ENCODE assay signal across 9 cellular contexts in genomic region chr3:114863848-114864247, GRCh38.
DNase-seq lines count a peak whose midpoint lies in the region; ATAC-seq and TF ChIP-seq lines count a peak whose summit lies in the region.
"Had no signal": no experiment of that assay in that cellular context is flagged by ENCODE, and none has a peak within 500 bp of the region (broad histone marks: within the 10 kb centered on the region; RNA-seq: fewer than 3 reads in every experiment).

No MANE protein-coding gene starts in this region.

- no peak overlapping the region for H3K27ac ChIP-seq in CD4-positive, alpha-beta T cell (ENCODE audit: low read depth, low read length)
- no peak overlapping the region for H3K27ac ChIP-seq in WERI-Rb-1

- no peak overlapping the region for H3K4me3 ChIP-seq in WERI-Rb-1 (ENCODE audit: low read depth, low read length)

- no peaks in the 10 kb centered on the region for H3K9me3 Mint-ChIP-seq in CD4-positive, alpha-beta T cell
- H3K9me3 Mint-ChIP-seq in activated naive CD8-positive, alpha-beta T cell treated with anti-CD3 and anti-CD28 coated beads for 36 hours, result no peaks in the 10 kb centered on the region
- H3K9me3 Mint-ChIP-seq in naive thymus-derived CD8-positive, alpha-beta T cell, result no peaks in the 10 kb centered on the region
- H3K9me3 Mint-ChIP-seq: nephron progenitor cell had no signal

- POLR2A ChIA-PET in CD4-positive, alpha-beta T cell (lab: Charles Lee), result interaction anchor here (0.6 kb wide), 2 partner anchors 11 to 169 kb away, joined by 3 read pairs; no protein-coding TSS in a partner anchor
- POLR2A ChIA-PET in naive thymus-derived CD8-positive, alpha-beta T cell (lab: Charles Lee), result no interaction called here

- peak overlapping the region; percentile 65 for H3K27ac Mint-ChIP-seq in CD4-positive, alpha-beta T cell
- H3K27ac Mint-ChIP-seq in activated naive CD8-positive, alpha-beta T cell treated with anti-CD3 and anti-CD28 coated beads for 36 hours, result peak overlapping the region; percentile 66
- peak overlapping the region; percentile 32 to 84 (median 68) for H3K27ac Mint-ChIP-seq in naive thymus-derived CD8-positive, alpha-beta T cell
- H3K27ac Mint-ChIP-seq: nephron progenitor cell had no signal

- no peak for DNase-seq in CD4-positive, alpha-beta T cell
- no peak for DNase-seq in activated naive CD8-positive, alpha-beta T cell treated with anti-CD3 and anti-CD28 coated beads for 36 hours
- peak in 2 of 10 donors; percentile 8 to 11 for DNase-seq in naive thymus-derived CD8-positive, alpha-beta T cell
- DNase-seq in WERI-Rb-1, result no peak
- DNase-seq in UCSD-AML1 (lab: John Stamatoyannopoulos, UW; ENCODE audit: unreplicated experiment), result no peak
- DNase-seq: nephron progenitor cell had no signal

- CTCF ChIA-PET in CD4-positive, alpha-beta T cell (lab: Charles Lee), result no interaction called here

- no peaks in the 10 kb centered on the region for H3K9me3 ChIP-seq in CD4-positive, alpha-beta T cell (ENCODE audit: control insufficient read depth, low read length)
- no peaks in the 10 kb centered on the region for H3K9me3 ChIP-seq in WERI-Rb-1 (ENCODE audit: severe bottlenecking)

- no peaks in the 10 kb centered on the region for H3K36me3 Mint-ChIP-seq in CD4-positive, alpha-beta T cell (ENCODE audit: low read depth)
- no peaks in the 10 kb centered on the region for H3K36me3 Mint-ChIP-seq in activated naive CD8-positive, alpha-beta T cell treated with anti-CD3 and anti-CD28 coated beads for 36 hours
- peaks cover 0 to 2% (median 0%) of the 10 kb centered on the region in 3 donors for H3K36me3 Mint-ChIP-seq in naive thymus-derived CD8-positive, alpha-beta T cell

- peak overlapping the region; percentile 47 for H3K4me3 Mint-ChIP-seq in CD4-positive, alpha-beta T cell
- H3K4me3 Mint-ChIP-seq in activated naive CD8-positive, alpha-beta T cell treated with anti-CD3 and anti-CD28 coated beads for 36 hours, result peak overlapping the region; percentile 65
- H3K4me3 Mint-ChIP-seq in naive thymus-derived CD8-positive, alpha-beta T cell, result peak overlapping the region; percentile 49 to 76 (median 63)
- H3K4me3 Mint-ChIP-seq: nephron progenitor cell had no signal

- intact Hi-C loops in CD4-positive, alpha-beta T cell (cut with DNase I, micrococcal nuclease), result no loop called here

- no peaks in the 10 kb centered on the region for H3K36me3 ChIP-seq in WERI-Rb-1

- peaks cover 68% of the 10 kb centered on the region for H3K4me1 Mint-ChIP-seq in CD4-positive, alpha-beta T cell (ENCODE audit: low read depth)
- peaks cover 44% of the 10 kb centered on the region for H3K4me1 Mint-ChIP-seq in activated naive CD8-positive, alpha-beta T cell treated with anti-CD3 and anti-CD28 coated beads for 36 hours
- H3K4me1 Mint-ChIP-seq in naive thymus-derived CD8-positive, alpha-beta T cell, result peaks cover 24 to 62% (median 55%) of the 10 kb centered on the region in 4 donors
- H3K4me1 Mint-ChIP-seq: nephron progenitor cell had no signal

- H3K27me3 ChIP-seq in CD4-positive, alpha-beta T cell (ENCODE audit: control insufficient read depth, insufficient read depth, low read length), result no peaks in the 10 kb centered on the region
- no peaks in the 10 kb centered on the region for H3K27me3 ChIP-seq in WERI-Rb-1 (ENCODE audit: insufficient read depth, low read depth, severe bottlenecking)

- H3K27me3 Mint-ChIP-seq in CD4-positive, alpha-beta T cell, result no peaks in the 10 kb centered on the region
- H3K27me3 Mint-ChIP-seq in activated naive CD8-positive, alpha-beta T cell treated with anti-CD3 and anti-CD28 coated beads for 36 hours, result no peaks in the 10 kb centered on the region
- no peaks in the 10 kb centered on the region for H3K27me3 Mint-ChIP-seq in naive thymus-derived CD8-positive, alpha-beta T cell

- no peak for TF ChIP-seq CTCF in CD4-positive, alpha-beta T cell (IDR thresholded peaks at IDR 0.05)
- no peak for TF ChIP-seq CTCF in WERI-Rb-1 (IDR thresholded peaks at IDR 0.05; ENCODE audit: low read depth, low read length)

- ATAC-seq in CD4-positive, alpha-beta T cell (ENCODE audit: poor library complexity), result no peak
- peak; percentile 57 for ATAC-seq in GM19395 (IDR thresholded peaks at IDR 0.05; ENCODE audit: unreplicated experiment)
- no peak for ATAC-seq in naive thymus-derived CD8-positive, alpha-beta T cell
- ATAC-seq in HG02759 (IDR thresholded peaks at IDR 0.05; ENCODE audit: unreplicated experiment), result no peak
- no peak for ATAC-seq in GM19023 (IDR thresholded peaks at IDR 0.05; ENCODE audit: unreplicated experiment)
